8 cellular contexts compared by ENCODE assay signal in genomic region chr17:46225274-46225794, GRCh38. TPM values are rescaled to one million over a fixed set of nuclear protein-coding genes. Genes with fewer than 3 reads are reported as not detected.
A peak's percentile ranks its signal among the peaks of the same experiment; 100 is the strongest.
DNase-seq lines count a peak whose midpoint lies in the region; ATAC-seq lines count a peak whose summit lies in the region.
"Not testable (repeated sequence)": the region's sequence is repeated elsewhere in the genome, so short reads cannot be mapped to it uniquely, and the experiment has no call there.

No MANE protein-coding gene starts in this region.

- not testable (repeated sequence) for H3K9me3 Mint-ChIP-seq in IgD-negative memory B cell

- H3K4me3 Mint-ChIP-seq in IgD-negative memory B cell, result peak overlapping the region; percentile 80 to 97 (median 94)

- peak overlapping the region; percentile 39 for H3K9ac ChIP-seq in mucosa of stomach (ENCODE audit: low read length)

- H3K36me3 ChIP-seq in mucosa of stomach (ENCODE audit: control insufficient read depth, insufficient read depth, low read length), result not testable (repeated sequence)

- not testable (repeated sequence) for H3K27me3 ChIP-seq in mucosa of stomach (ENCODE audit: control insufficient read depth, insufficient read depth, low read length)

- H3K27ac Mint-ChIP-seq in IgD-negative memory B cell, result peak overlapping the region in 2 of 3 donors; percentile 15 to 92

- H3K4me3 ChIP-seq in mucosa of stomach (ENCODE audit: low read length), result peak overlapping the region; percentile 56

- H3K4me1 ChIP-seq in mucosa of stomach (ENCODE audit: control insufficient read depth, insufficient read depth, low read length), result not testable (repeated sequence)

- peak; percentile 98 for ATAC-seq in GM21576 (IDR thresholded peaks at IDR 0.05; ENCODE audit: unreplicated experiment)
- peak; percentile 97 for ATAC-seq in esophagus mucosa

- H3K9me3 ChIP-seq in mucosa of stomach (ENCODE audit: control insufficient read depth, low read length), result not testable (repeated sequence)

- H3K27me3 Mint-ChIP-seq in IgD-negative memory B cell, result not testable (repeated sequence)

- DNase-seq in DMS153 (lab: John Stamatoyannopoulos, UW) (peak; percentile 83), OCI-M1 (lab: John Stamatoyannopoulos, UW) (peak; percentile 98)
- DNase-seq in activated T-cell treated with anti-CD3 and anti-CD28 coated beads, Interleukin-2, amount 50 U/mL, for 1 hour, result peak; percentile 92
- DNase-seq in stimulated activated CD8-positive, alpha-beta memory T cell treated with anti-CD3 and anti-CD28 coated beads, Interleukin-4, amount 100 ng/mL, for 4 hours (ENCODE audit: low read depth in 2 of 2, low spot score in 1 of 2), result peak; percentile 76 to 88

- H3K36me3 Mint-ChIP-seq in IgD-negative memory B cell, result not testable (repeated sequence)

- H3K4me1 Mint-ChIP-seq in IgD-negative memory B cell, result not testable (repeated sequence)

RNA-seq across cellular contexts. Expression of gene KANSL1, which starts 32.1 kb away (rescaled TPM):
- 16.4 TPM for polyA plus RNA-seq in IgD-negative memory B cell
- total RNA-seq in esophagus mucosa, result 56.2 TPM

Comparison
In these comparisons a context has a peak if more than half of its experiments do, and no peak if none do; other contexts are left out.
1. Peak in every context shown above with its lines: DNase-seq, ATAC-seq and H3K4me3 ChIP-seq.